8 cellular contexts compared by ENCODE assay signal in genomic region chr1:6613361-6614018, GRCh38. TPM values are rescaled to one million over a fixed set of nuclear protein-coding genes. Genes with fewer than 3 reads are reported as not detected.
DNase-seq lines count a peak whose midpoint lies in the region; ATAC-seq and TF ChIP-seq lines count a peak whose summit lies in the region.

Gene PHF13, plus strand, starts transcription at chr1:6613731. Its CDS starts 336 bp downstream, at chr1:6614067.

- peaks cover 23% of the 10 kb centered on the region for H3K4me1 Mint-ChIP-seq in activated naive CD8-positive, alpha-beta T cell (ENCODE audit: low read depth)
- H3K4me1 Mint-ChIP-seq in glutamatergic neuron (ENCODE audit: low read depth, unreplicated experiment) = peaks cover 3% of the 10 kb centered on the region

- peaks cover 54% of the 10 kb centered on the region for H3K79me2 ChIP-seq in osteoblast (ENCODE audit: insufficient read depth, low read length)

- H3K36me3 Mint-ChIP-seq in activated naive CD8-positive, alpha-beta T cell = no peaks in the 10 kb centered on the region
- no peaks in the 10 kb centered on the region for H3K36me3 Mint-ChIP-seq in glutamatergic neuron (ENCODE audit: unreplicated experiment)

- H3K27ac ChIP-seq in osteoblast (ENCODE audit: low read depth, low read length) = peak within 1 kb of the TSS; percentile 77
- H3K27ac ChIP-seq in testis = peak within 1 kb of the TSS; percentile 94 to 97

- no peak for TF ChIP-seq POLR2A in testis (IDR thresholded peaks at IDR 0.05)

- peak within 1 kb of the TSS; percentile 90 for H3K27ac Mint-ChIP-seq in activated naive CD8-positive, alpha-beta T cell
- peak within 1 kb of the TSS; percentile 71 for H3K27ac Mint-ChIP-seq in glutamatergic neuron (ENCODE audit: unreplicated experiment)

- no peaks in the 10 kb centered on the region for H3K27me3 Mint-ChIP-seq in activated naive CD8-positive, alpha-beta T cell
- peaks cover 17% of the 10 kb centered on the region for H3K27me3 Mint-ChIP-seq in glutamatergic neuron (ENCODE audit: unreplicated experiment)

- H3K4me1 ChIP-seq in osteoblast (ENCODE audit: insufficient read depth, low read length) (peaks cover 5% of the 10 kb centered on the region), testis (peaks cover 26% of the 10 kb centered on the region)

- peak; percentile 94 for ATAC-seq in HG02678 (IDR thresholded peaks at IDR 0.05; ENCODE audit: unreplicated experiment)

- H3K4me2 ChIP-seq in osteoblast (ENCODE audit: insufficient read depth, low read length) = peak within 1 kb of the TSS; percentile 95

- peaks cover 27% of the 10 kb centered on the region for H4K20me1 ChIP-seq in osteoblast (ENCODE audit: insufficient read depth, low read length)

- DNase-seq in GM12864 (ENCODE audit: low read depth) (peak; percentile 94), NCI-H1105 treated with DMSO at 0.1 percent for 48 hours (lab: John Stamatoyannopoulos, UW) (peak; percentile 99), SKM-1 treated with dmso at 0.1 percent for 144 hours (lab: John Stamatoyannopoulos, UW; ENCODE audit: unreplicated experiment) (peak; percentile 96), glutamatergic neuron (peak; percentile 100), osteoblast (ENCODE audit: insufficient read length, low spot score, missing footprints) (peak; percentile 100), testis (peak; percentile 99)

- intact Hi-C loops in testis (cut with DNase I; ENCODE audit: low total_unique reads) = no loop called here

- H3K9me3 ChIP-seq in osteoblast (ENCODE audit: low read depth, low read length) = no peaks in the 10 kb centered on the region
- no peaks in the 10 kb centered on the region for H3K9me3 ChIP-seq in testis

- peak within 1 kb of the TSS; percentile 92 for H3K4me3 Mint-ChIP-seq in activated naive CD8-positive, alpha-beta T cell
- peak within 1 kb of the TSS; percentile 93 for H3K4me3 Mint-ChIP-seq in glutamatergic neuron (ENCODE audit: unreplicated experiment)

- H3K36me3 ChIP-seq in osteoblast (ENCODE audit: insufficient read depth, low read length) (peaks cover 19% of the 10 kb centered on the region), testis (ENCODE audit: low read depth, missing control alignments) (no peaks in the 10 kb centered on the region)

- H3K4me3 ChIP-seq in GM12864 (ENCODE audit: low read depth, low read length) (peak within 1 kb of the TSS; percentile 89), osteoblast (ENCODE audit: insufficient read depth, low read length) (peak within 1 kb of the TSS; percentile 96), testis (peak within 1 kb of the TSS; percentile 95 to 98)

- no peaks in the 10 kb centered on the region for H3K27me3 ChIP-seq in osteoblast (ENCODE audit: insufficient read depth, low read length)
- no peaks in the 10 kb centered on the region for H3K27me3 ChIP-seq in testis

- H2AFZ ChIP-seq in osteoblast (ENCODE audit: low read length) = peak within 1 kb of the TSS; percentile 90

- no peaks in the 10 kb centered on the region for H3K9me3 Mint-ChIP-seq in activated naive CD8-positive, alpha-beta T cell (ENCODE audit: low read depth)
- H3K9me3 Mint-ChIP-seq in glutamatergic neuron (ENCODE audit: unreplicated experiment) = peaks cover 7% of the 10 kb centered on the region

- WGBS in testis, 2 donors = 1 to 3% methylated on average over 8 to 65 of the region's 84 CpGs

- TF ChIP-seq CTCF in GM12864 (IDR thresholded peaks at IDR 0.05; ENCODE audit: low read depth, low read length, missing control alignments) (no peak), glutamatergic neuron (IDR thresholded peaks at IDR 0.05; ENCODE audit: partially characterized antibody, unreplicated experiment) (no peak), osteoblast (IDR thresholded peaks at IDR 0.05; ENCODE audit: extremely low read depth, low read depth, low read length) (no peak), testis (IDR thresholded peaks at IDR 0.05) (no peak)

RNA-seq across cellular contexts. Expression of gene PHF13, which starts in this region (rescaled TPM):
- total RNA-seq in glutamatergic neuron (ENCODE audit: unreplicated experiment) = 13.2 TPM
- total RNA-seq in osteoblast = 13.4 and 16.8 TPM in 2 replicates
- total RNA-seq in testis = 10 to 100 TPM; 88.1 to 94.3 TPM
- polyA plus RNA-seq in testis (ENCODE audit: insufficient read depth, low read depth, low replicate concordance) = 70.8 TPM

Comparison
In these comparisons a context has a peak if more than half of its experiments do, and no peak if none do; other contexts are left out.
1. Peak in every context shown above with its lines: DNase-seq, ATAC-seq, H3K4me3 ChIP-seq and H3K27ac ChIP-seq.